8 cellular contexts compared by ENCODE assay signal in genomic region chr5:142324871-142325676, GRCh38. TPM values are rescaled to one million over a fixed set of nuclear protein-coding genes. Genes with fewer than 3 reads are reported as not detected.
DNase-seq lines count a peak whose midpoint lies in the region; ATAC-seq and TF ChIP-seq lines count a peak whose summit lies in the region.

Gene SPRY4, minus strand, starts transcription at chr5:142325021. Its CDS starts 9,913 bp downstream, at chr5:142315108.

- peaks cover 47% of the 10 kb centered on the region for H3F3A ChIP-seq in GM23248 (ENCODE audit: insufficient read depth)

- peaks cover 73% of the 10 kb centered on the region for H3K79me2 ChIP-seq in GM23248 (ENCODE audit: insufficient read depth)

- peaks cover 42 to 46% of the 10 kb centered on the region in 2 donors for H3K27me3 Mint-ChIP-seq in natural killer cell (ENCODE audit: low read depth in 2 of 2)

- H3K27me3 ChIP-seq in GM23248 (replicated peaks; ENCODE audit: insufficient read depth): no peaks in the 10 kb centered on the region

- H3K9ac ChIP-seq in GM23248: peak within 1 kb of the TSS; percentile 93

- in situ Hi-C loops in GM23248 (cut with MboI): loop anchor here (10.0 kb wide), 1 partner anchor 220 kb away; no protein-coding TSS in a partner anchor

- no peaks in the 10 kb centered on the region for H3K36me3 ChIP-seq in GM23248 (ENCODE audit: low read depth)

- intact Hi-C loops in natural killer cell (cut with micrococcal nuclease): loop anchor here (2.0 kb wide), 1 partner anchor 32 kb away; no protein-coding TSS in a partner anchor

- peak within 1 kb of the TSS; percentile 87 for H3K4me3 Mint-ChIP-seq in natural killer cell

- no peak for TF ChIP-seq CTCF in fibroblast of pulmonary artery (IDR thresholded peaks at IDR 0.05; ENCODE audit: low read length, missing control alignments)
- no peak for TF ChIP-seq CTCF in natural killer cell (IDR thresholded peaks at IDR 0.05)

- H2AFZ ChIP-seq in GM23248: peak within 1 kb of the TSS; percentile 80

- peak within 1 kb of the TSS; percentile 91 for H3K27ac ChIP-seq in GM23248

- 1% methylated on average over 46 to 52 of the region's 52 CpGs for WGBS in GM23248 (ENCODE audit: low coverage in 1 of 2, low lambda C conversion rate in 2 of 2, missing lambda C conversion rate in 2 of 2), 2 experiments

- peaks cover 45% of the 10 kb centered on the region for H3K4me1 ChIP-seq in GM23248 (ENCODE audit: insufficient read depth)

- H3K9me2 ChIP-seq in GM23248 (ENCODE audit: insufficient read depth): no peaks in the 10 kb centered on the region

- no peaks in the 10 kb centered on the region for H3K9me3 ChIP-seq in GM23248 (ENCODE audit: low read depth)

- H4K20me1 ChIP-seq in GM23248 (ENCODE audit: insufficient read depth): no peaks in the 10 kb centered on the region

- peak within 1 kb of the TSS; percentile 80 for H3K4me3 ChIP-seq in GM23248
- H3K4me3 ChIP-seq in fibroblast of pulmonary artery (replicated peaks; ENCODE audit: low read depth, low read length): peak within 1 kb of the TSS; percentile 95

- H3K4me2 ChIP-seq in GM23248 (ENCODE audit: unreplicated experiment): peak within 1 kb of the TSS; percentile 96

- peak; percentile 99 for DNase-seq in Daoy (ENCODE audit: low read depth)
- peak; percentile 98 for DNase-seq in GM23248
- peak; percentile 98 for DNase-seq in LHCN-M2 (ENCODE audit: low read depth)
- peak; percentile 89 for DNase-seq in RPMI8226
- peak; percentile 75 for DNase-seq in activated T-helper 9 cell treated with anti-CD3 and anti-CD28 coated beads, Interleukin-2, amount 50 U/mL, for 16 hours (ENCODE audit: low read depth)
- peak; percentile 99 for DNase-seq in fibroblast of pulmonary artery (ENCODE audit: low read depth)
- peak; percentile 65 for DNase-seq in natural killer cell
- DNase-seq in stimulated activated naive CD4-positive, alpha-beta T cell (lab: John Stamatoyannopoulos, UW): peak; percentile 60 to 86 (median 69)

- no peaks in the 10 kb centered on the region for H3K36me3 Mint-ChIP-seq in natural killer cell

- peak within 1 kb of the TSS; percentile 50 to 69 for H3K27ac Mint-ChIP-seq in natural killer cell

- peaks cover 27 to 45% of the 10 kb centered on the region in 2 donors for H3K4me1 Mint-ChIP-seq in natural killer cell

- H3K9me3 Mint-ChIP-seq in natural killer cell: no peaks in the 10 kb centered on the region

- peak; percentile 71 to 79 (median 76) for ATAC-seq in natural killer cell

RNA-seq across cellular contexts. Expression of gene SPRY4, which starts in this region (rescaled TPM):
- total RNA-seq in Daoy (2014; rRNA removed; shearing (Covaris generic)): 3.2 and 3.7 TPM in 2 replicates
- 10.9 and 12.8 TPM in 2 replicates for total RNA-seq in GM23248 (2014; rRNA removed; shearing (Covaris generic))
- 8.5 and 9.2 TPM in 2 replicates for polyA plus RNA-seq in GM23248 (2016; fragmentation: Nextera tagmentation; extraction: Ambion mirVana)
- total RNA-seq in LHCN-M2 (2014; rRNA removed) (25.6 and 36.4 TPM in 2 replicates), natural killer cell (1 to 10 TPM in 1 of 3 donors, under 1 TPM in 2; 0.20 to 1.3 (median 0.40) TPM)
- polyA plus RNA-seq in LHCN-M2 (2012): 5.2 TPM

Comparison
In these comparisons a context has a peak if more than half of its experiments do, and no peak if none do; other contexts are left out.
1. Peak in every context shown above with its lines: DNase-seq, ATAC-seq, H3K4me3 ChIP-seq and H3K27ac ChIP-seq.